In the genomic region with DNA sequence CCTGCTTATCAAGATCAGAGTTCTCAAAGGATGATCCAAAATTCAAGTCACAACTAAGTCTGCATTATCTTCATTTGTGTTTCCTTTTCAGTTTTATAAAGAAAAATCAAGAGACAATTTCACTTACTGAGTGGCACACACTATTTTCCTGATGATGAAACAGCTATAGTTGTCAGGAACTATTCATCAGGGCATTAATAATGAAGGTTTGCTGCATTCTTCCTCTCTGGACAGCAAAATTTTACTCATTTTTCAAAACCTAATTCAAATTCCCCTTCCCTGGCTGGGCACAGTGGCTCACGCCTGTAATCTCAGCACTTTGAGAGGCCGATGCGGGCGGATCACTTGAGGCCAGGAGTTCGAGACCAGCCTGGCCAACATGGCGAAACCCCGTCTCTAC, we compare ENCODE assay signal across 30 cellular contexts.
"Had no signal": no experiment of that assay in that cellular context is flagged by ENCODE, and none has a peak within 500 bp of the region (broad histone marks: within the 10 kb centered on the region; RNA-seq: fewer than 3 reads in every experiment).

No MANE protein-coding gene starts in this region.

- H3K9me3 ChIP-seq: breast epithelium, colonic mucosa had no signal

- DNase-seq: activated CD4-positive, alpha-beta T cell treated with anti-CD3 and anti-CD28 coated beads for 36 hours; activated CD4-positive, alpha-beta T cell treated with anti-CD3 and anti-CD28 coated beads, Interleukin-2, amount 10 ng/mL, durations not matched to agents 24 days and 14 days; activated CD4-positive, alpha-beta T cell treated with anti-CD3 and anti-CD28 coated beads, Interleukin-2, amount 50 U/mL, for 4 hours; activated CD4-positive, CD25-positive, alpha-beta regulatory T cell; activated CD4-positive, CD25-positive, alpha-beta regulatory T cell treated with anti-CD3 and anti-CD28 coated beads, Interleukin-2, amount 50 U/mL, for 72 hours; activated CD8-positive, alpha-beta memory T cell treated with anti-CD3 and anti-CD28 coated beads for 24 hours; activated CD8-positive, alpha-beta T cell treated with anti-CD3 and anti-CD28 coated beads for 36 hours; activated effector memory CD4-positive, alpha-beta T cell treated with Interleukin-2 at 50 U/mL for 16 hours; activated gamma-delta T cell treated with Interleukin-2 at 50 U/mL for 16 hours; activated naive CD4-positive, alpha-beta T cell treated with anti-CD3 and anti-CD28 coated beads, Interleukin-2, amount 50 U/mL, for 16 hours; activated naive CD4-positive, alpha-beta T cell treated with Interleukin-2 at 50 U/mL for 16 hours; activated T-cell treated with anti-CD3 and anti-CD28 coated beads, Interleukin-2, amount 50 U/mL, for 4 hours; amygdala; aorta; central memory CD4-positive, alpha-beta T cell; cerebellar nuclear complex; colonic mucosa; effector CD8-positive, alpha-beta T cell; foreskin fibroblast; head of caudate nucleus; T-cell; T1000; WERI-Rb-1 had no signal

- H3K4me1 ChIP-seq: breast epithelium, colonic mucosa had no signal

- H3K27me3 Mint-ChIP-seq: activated CD4-positive, alpha-beta T cell treated with anti-CD3 and anti-CD28 coated beads for 36 hours; activated CD4-positive, alpha-beta T cell treated with anti-CD3 and anti-CD28 coated beads, Interleukin-2, amount 10 ng/mL, durations not matched to agents 24 days and 14 days; activated CD8-positive, alpha-beta T cell treated with anti-CD3 and anti-CD28 coated beads for 36 hours; activated naive CD8-positive, alpha-beta T cell; activated T-helper 17 cell treated with anti-CD3 and anti-CD28 coated beads, Interleukin-2, amount 50 U/mL, for 72 hours; brain had no signal

- H3K36me3 Mint-ChIP-seq: activated naive CD8-positive, alpha-beta T cell had no signal

- H3K27ac Mint-ChIP-seq: activated CD4-positive, alpha-beta T cell treated with anti-CD3 and anti-CD28 coated beads for 36 hours; activated CD4-positive, alpha-beta T cell treated with anti-CD3 and anti-CD28 coated beads, Interleukin-2, amount 10 ng/mL, durations not matched to agents 24 days and 14 days; activated CD8-positive, alpha-beta T cell treated with anti-CD3 and anti-CD28 coated beads for 36 hours; activated naive CD8-positive, alpha-beta T cell; activated T-helper 17 cell treated with anti-CD3 and anti-CD28 coated beads, Interleukin-2, amount 50 U/mL, for 72 hours; brain; T-helper 1 cell treated with Interleukin-12 subunit alpha and Interleukin-12 subunit beta and Interleukin-4 antibody, amounts not matched to agents 30 μg/mL and 1 μg/mL, for 36 hours; T-helper 2 cell treated with Interferon-gamma antibody and Interleukin-4, amounts not matched to agents 5 μg/mL and 100 μg/mL, for 36 hours had no signal

- H3K27ac ChIP-seq: breast epithelium, cardiac muscle cell, colonic mucosa, WERI-Rb-1 had no signal

- H3K4me3 Mint-ChIP-seq: activated CD4-positive, alpha-beta T cell treated with anti-CD3 and anti-CD28 coated beads for 36 hours; activated CD4-positive, alpha-beta T cell treated with anti-CD3 and anti-CD28 coated beads, Interleukin-2, amount 10 ng/mL, durations not matched to agents 24 days and 14 days; activated CD8-positive, alpha-beta T cell treated with anti-CD3 and anti-CD28 coated beads for 36 hours; activated naive CD8-positive, alpha-beta T cell; activated T-cell treated with anti-CD3 and anti-CD28 coated beads, Interleukin-2, amount 50 U/mL, for 4 hours; activated T-helper 17 cell treated with anti-CD3 and anti-CD28 coated beads, Interleukin-2, amount 50 U/mL, for 72 hours; brain; T-cell; T-helper 1 cell treated with Interleukin-12 subunit alpha and Interleukin-12 subunit beta and Interleukin-4 antibody, amounts not matched to agents 30 μg/mL and 1 μg/mL, for 36 hours; T-helper 2 cell treated with Interferon-gamma antibody and Interleukin-4, amounts not matched to agents 5 μg/mL and 100 μg/mL, for 36 hours had no signal

- H3K4me3 ChIP-seq: breast epithelium, cardiac muscle cell, colonic mucosa had no signal

- H3K36me3 ChIP-seq: breast epithelium, cardiac muscle cell, colonic mucosa, WERI-Rb-1 had no signal

- H3K27me3 ChIP-seq: breast epithelium, cardiac muscle cell, colonic mucosa had no signal

- H3K9me3 Mint-ChIP-seq: activated CD4-positive, alpha-beta T cell treated with anti-CD3 and anti-CD28 coated beads, Interleukin-2, amount 10 ng/mL, durations not matched to agents 24 days and 14 days; activated CD8-positive, alpha-beta T cell treated with anti-CD3 and anti-CD28 coated beads for 36 hours; activated T-cell treated with anti-CD3 and anti-CD28 coated beads, Interleukin-2, amount 50 U/mL, for 4 hours; activated T-helper 17 cell treated with anti-CD3 and anti-CD28 coated beads, Interleukin-2, amount 50 U/mL, for 72 hours; T-cell; T-helper 1 cell treated with Interleukin-12 subunit alpha and Interleukin-12 subunit beta and Interleukin-4 antibody, amounts not matched to agents 30 μg/mL and 1 μg/mL, for 36 hours; T-helper 2 cell treated with Interferon-gamma antibody and Interleukin-4, amounts not matched to agents 5 μg/mL and 100 μg/mL, for 36 hours had no signal

- ATAC-seq: activated CD4-positive, alpha-beta T cell treated with anti-CD3 and anti-CD28 coated beads for 36 hours; activated CD8-positive, alpha-beta T cell treated with anti-CD3 and anti-CD28 coated beads for 36 hours; activated T-cell treated with anti-CD3 and anti-CD28 coated beads, Interleukin-2, amount 50 U/mL, for 4 hours; activated T-helper 17 cell treated with anti-CD3 and anti-CD28 coated beads, Interleukin-2, amount 50 U/mL, for 72 hours; T-cell had no signal
